13 cellular contexts compared by ENCODE assay signal in genomic region chr20:23270427-23270911, GRCh38.
DNase-seq lines count a peak whose midpoint lies in the region; ATAC-seq and TF ChIP-seq lines count a peak whose summit lies in the region.
"Had no signal": no experiment of that assay in that cellular context is flagged by ENCODE, and none has a peak within 500 bp of the region (broad histone marks: within the 10 kb centered on the region; RNA-seq: fewer than 3 reads in every experiment).

No MANE protein-coding gene starts in this region.

- intact Hi-C loops in aorta (cut with DNase I), result loop anchor here in 1 of 2 donors (1.0 to 5.0 kb wide), 2 partner anchors 77 to 219 kb away; no protein-coding TSS in a partner anchor

- no peak for TF ChIP-seq CTCF in fibroblast of pulmonary artery (IDR thresholded peaks at IDR 0.05; ENCODE audit: low read length, missing control alignments)

- no peaks in the 10 kb centered on the region for H3K9me3 ChIP-seq in muscle layer of duodenum (ENCODE audit: control insufficient read depth in 1 of 2, low read length in 2 of 2)
- no peaks in the 10 kb centered on the region for H3K9me3 ChIP-seq in aorta (ENCODE audit: control insufficient read depth, low read length)

- ATAC-seq in aorta (ENCODE audit: low FRiP score), result no peak
- ATAC-seq in GM19351 (IDR thresholded peaks at IDR 0.05; ENCODE audit: unreplicated experiment), result no peak
- ATAC-seq in GM18520 (IDR thresholded peaks at IDR 0.05; ENCODE audit: unreplicated experiment), result no peak

- peak; percentile 50 for DNase-seq in RPMI7951 (ENCODE audit: low read depth)
- peak; percentile 94 for DNase-seq in fibroblast of pulmonary artery (ENCODE audit: low read depth)
- DNase-seq in aorta, result no peak
- DNase-seq in activated naive CD4-positive, alpha-beta T cell (lab: John Stamatoyannopoulos, UW), result no peak
- DNase-seq: amniotic stem cell; DMS 273 treated with DMSO at 0.1 percent for 48 hours; erythroblast; NCI-H526 treated with DMSO at 0.1 percent for 48 hours; stimulated activated CD4-positive, alpha-beta T cell treated with anti-CD3 and anti-CD28 coated beads, Interleukin-12 subunit alpha, Interleukin-12 subunit beta, amount 100 ng/mL, for 4 hours had no signal

- H3K36me3 ChIP-seq in muscle layer of duodenum (ENCODE audit: control insufficient read depth in 1 of 2, insufficient read depth in 2 of 2, low read length in 2 of 2) (no peaks in the 10 kb centered on the region), aorta (ENCODE audit: control insufficient read depth in 1 of 2, insufficient read depth in 2 of 2, low read length in 1 of 2) (no peaks in the 10 kb centered on the region)

- H3K27ac ChIP-seq in muscle layer of duodenum (ENCODE audit: low read length) (peak overlapping the region; percentile 1), aorta (ENCODE audit: low read depth in 1 of 2, low read length in 2 of 2) (peak overlapping the region; percentile 90 to 95)

- H3K4me1 ChIP-seq in muscle layer of duodenum (ENCODE audit: control insufficient read depth in 1 of 2, insufficient read depth in 2 of 2, low read length in 2 of 2) (no peaks in the 10 kb centered on the region), aorta (ENCODE audit: control insufficient read depth in 1 of 2, insufficient read depth in 2 of 2, low read length in 2 of 2) (peaks cover 0 to 4% of the 10 kb centered on the region in 2 donors)

- no peaks in the 10 kb centered on the region for H3K27me3 ChIP-seq in muscle layer of duodenum (ENCODE audit: low read depth, low read length)
- no peaks in the 10 kb centered on the region for H3K27me3 ChIP-seq in aorta (ENCODE audit: control insufficient read depth in 1 of 2, insufficient read depth in 2 of 2, low read length in 1 of 2)

- 3 to 8% methylated on average over 11 of the region's 11 CpGs for WGBS in aorta, 2 donors

- no peak overlapping the region for H3K4me3 ChIP-seq in fibroblast of pulmonary artery (replicated peaks; ENCODE audit: low read depth, low read length)
- H3K4me3 ChIP-seq in muscle layer of duodenum (ENCODE audit: low read depth in 1 of 2, low read length in 2 of 2), result no peak overlapping the region
- no peak overlapping the region for H3K4me3 ChIP-seq in aorta (ENCODE audit: low read length in 2 of 2)
- H3K4me3 ChIP-seq: lung had no signal

Comparison
In these comparisons a context has a peak if more than half of its experiments do, and no peak if none do; other contexts are left out.
1. DNase-seq: peak in RPMI7951 (single experiment) and fibroblast of pulmonary artery (single experiment); none in aorta (0 of 2) and activated naive CD4-positive, alpha-beta T cell (0 of 4).